In the genomic region with DNA sequence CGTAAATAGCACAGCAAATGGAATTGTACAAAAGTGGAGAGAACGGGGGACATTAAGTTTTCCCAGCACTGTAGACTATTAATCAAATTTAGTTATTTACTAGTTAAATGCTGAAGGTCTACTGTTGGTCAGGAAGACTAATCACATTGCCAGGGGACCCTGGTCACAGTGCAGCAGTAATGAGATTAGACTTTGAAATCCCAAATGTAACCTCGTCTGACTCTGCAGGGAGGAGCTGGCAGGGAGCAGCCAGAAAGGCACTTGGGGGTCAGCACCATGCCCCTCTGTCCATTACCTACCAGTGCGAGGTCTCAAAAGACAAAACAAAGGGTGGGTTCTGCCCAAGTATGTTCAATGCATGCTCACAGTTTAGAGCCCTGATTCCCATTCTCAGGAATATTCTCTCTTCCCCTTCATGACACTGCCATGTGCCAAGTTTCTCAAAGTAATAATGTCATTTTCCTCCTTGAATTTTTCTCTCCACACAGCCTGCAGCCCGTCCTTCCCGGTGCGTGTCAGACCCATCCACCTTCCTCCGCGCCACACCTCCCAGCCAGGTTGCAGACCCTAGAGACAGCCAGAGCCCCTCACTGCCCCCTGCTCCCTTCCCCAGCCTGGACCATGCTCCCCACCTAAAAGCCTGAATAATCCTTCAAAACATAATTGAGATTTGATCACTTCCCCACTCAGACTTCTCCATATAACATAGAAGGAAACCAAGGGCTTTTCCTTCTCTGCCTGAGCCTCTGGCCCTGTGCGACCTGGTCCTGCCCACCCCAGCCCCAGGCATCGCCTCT, we compare ENCODE assay signal across 2 cellular contexts.
TF ChIP-seq lines count a peak whose summit lies in the region.

No MANE protein-coding gene starts in this region.

TF ChIP-seq in SK-N-SH, 30 proteins besides CTCF, POLR2A, EP300 and RAD21 (continued from another document):
- TF ChIP-seq, protein P1, sequence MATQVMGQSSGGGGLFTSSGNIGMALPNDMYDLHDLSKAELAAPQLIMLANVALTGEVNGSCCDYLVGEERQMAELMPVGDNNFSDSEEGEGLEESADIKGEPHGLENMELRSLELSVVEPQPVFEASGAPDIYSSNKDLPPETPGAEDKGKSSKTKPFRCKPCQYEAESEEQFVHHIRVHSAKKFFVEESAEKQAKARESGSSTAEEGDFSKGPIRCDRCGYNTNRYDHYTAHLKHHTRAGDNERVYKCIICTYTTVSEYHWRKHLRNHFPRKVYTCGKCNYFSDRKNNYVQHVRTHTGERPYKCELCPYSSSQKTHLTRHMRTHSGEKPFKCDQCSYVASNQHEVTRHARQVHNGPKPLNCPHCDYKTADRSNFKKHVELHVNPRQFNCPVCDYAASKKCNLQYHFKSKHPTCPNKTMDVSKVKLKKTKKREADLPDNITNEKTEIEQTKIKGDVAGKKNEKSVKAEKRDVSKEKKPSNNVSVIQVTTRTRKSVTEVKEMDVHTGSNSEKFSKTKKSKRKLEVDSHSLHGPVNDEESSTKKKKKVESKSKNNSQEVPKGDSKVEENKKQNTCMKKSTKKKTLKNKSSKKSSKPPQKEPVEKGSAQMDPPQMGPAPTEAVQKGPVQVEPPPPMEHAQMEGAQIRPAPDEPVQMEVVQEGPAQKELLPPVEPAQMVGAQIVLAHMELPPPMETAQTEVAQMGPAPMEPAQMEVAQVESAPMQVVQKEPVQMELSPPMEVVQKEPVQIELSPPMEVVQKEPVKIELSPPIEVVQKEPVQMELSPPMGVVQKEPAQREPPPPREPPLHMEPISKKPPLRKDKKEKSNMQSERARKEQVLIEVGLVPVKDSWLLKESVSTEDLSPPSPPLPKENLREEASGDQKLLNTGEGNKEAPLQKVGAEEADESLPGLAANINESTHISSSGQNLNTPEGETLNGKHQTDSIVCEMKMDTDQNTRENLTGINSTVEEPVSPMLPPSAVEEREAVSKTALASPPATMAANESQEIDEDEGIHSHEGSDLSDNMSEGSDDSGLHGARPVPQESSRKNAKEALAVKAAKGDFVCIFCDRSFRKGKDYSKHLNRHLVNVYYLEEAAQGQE (IDR thresholded peaks at IDR 0.05; ENCODE audit: low read depth, low read length): no peak
- TF ChIP-seq GABPA (IDR thresholded peaks at IDR 0.05; ENCODE audit: low read depth) (no peak), RFX5 (IDR thresholded peaks at IDR 0.05; ENCODE audit: low read length) (no peak), GATA2 (CRISPR knock-in tag; IDR thresholded peaks at IDR 0.05) (no peak), FOXM1 (IDR thresholded peaks at IDR 0.05; ENCODE audit: low read depth) (no peak), MXI1 (IDR thresholded peaks at IDR 0.05; ENCODE audit: low read depth, low read length) (no peak), SMC3 (IDR thresholded peaks at IDR 0.05; ENCODE audit: low read depth, low read length) (no peak), MEF2A (IDR thresholded peaks at IDR 0.05; ENCODE audit: borderline replicate concordance, low read depth) (no peak), POLR2AphosphoS5 (IDR thresholded peaks at IDR 0.05; ENCODE audit: low read depth, low read length) (no peak), RCOR1 (IDR thresholded peaks at IDR 0.05; ENCODE audit: low read length) (no peak), NRF1 (IDR thresholded peaks at IDR 0.05; ENCODE audit: low read depth, low read length) (no peak), NFIC (IDR thresholded peaks at IDR 0.05; ENCODE audit: borderline replicate concordance) (no peak), TAF1 (IDR thresholded peaks at IDR 0.05; ENCODE audit: borderline replicate concordance, low read depth, low read length) (no peak)
- TF ChIP-seq, protein P2, sequence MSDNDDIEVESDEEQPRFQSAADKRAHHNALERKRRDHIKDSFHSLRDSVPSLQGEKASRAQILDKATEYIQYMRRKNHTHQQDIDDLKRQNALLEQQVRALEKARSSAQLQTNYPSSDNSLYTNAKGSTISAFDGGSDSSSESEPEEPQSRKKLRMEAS (IDR thresholded peaks at IDR 0.05; ENCODE audit: low read depth): no peak
- TF ChIP-seq, protein P3, sequence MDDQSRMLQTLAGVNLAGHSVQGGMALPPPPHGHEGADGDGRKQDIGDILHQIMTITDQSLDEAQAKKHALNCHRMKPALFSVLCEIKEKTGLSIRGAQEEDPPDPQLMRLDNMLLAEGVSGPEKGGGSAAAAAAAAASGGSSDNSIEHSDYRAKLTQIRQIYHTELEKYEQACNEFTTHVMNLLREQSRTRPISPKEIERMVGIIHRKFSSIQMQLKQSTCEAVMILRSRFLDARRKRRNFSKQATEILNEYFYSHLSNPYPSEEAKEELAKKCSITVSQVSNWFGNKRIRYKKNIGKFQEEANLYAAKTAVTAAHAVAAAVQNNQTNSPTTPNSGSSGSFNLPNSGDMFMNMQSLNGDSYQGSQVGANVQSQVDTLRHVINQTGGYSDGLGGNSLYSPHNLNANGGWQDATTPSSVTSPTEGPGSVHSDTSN (IDR thresholded peaks at IDR 0.05): no peak
- TF ChIP-seq, protein P4, sequence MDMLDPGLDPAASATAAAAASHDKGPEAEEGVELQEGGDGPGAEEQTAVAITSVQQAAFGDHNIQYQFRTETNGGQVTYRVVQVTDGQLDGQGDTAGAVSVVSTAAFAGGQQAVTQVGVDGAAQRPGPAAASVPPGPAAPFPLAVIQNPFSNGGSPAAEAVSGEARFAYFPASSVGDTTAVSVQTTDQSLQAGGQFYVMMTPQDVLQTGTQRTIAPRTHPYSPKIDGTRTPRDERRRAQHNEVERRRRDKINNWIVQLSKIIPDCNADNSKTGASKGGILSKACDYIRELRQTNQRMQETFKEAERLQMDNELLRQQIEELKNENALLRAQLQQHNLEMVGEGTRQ (IDR thresholded peaks at IDR 0.05; ENCODE audit: borderline replicate concordance, low read depth, low read length): no peak

TF ChIP-seq in SK-N-SH treated with all-trans-retinoic acid at 6 μM for 48 hours, 23 proteins besides CTCF, POLR2A, EP300 and RAD21 (continued from another document):
- TF ChIP-seq, protein P5, sequence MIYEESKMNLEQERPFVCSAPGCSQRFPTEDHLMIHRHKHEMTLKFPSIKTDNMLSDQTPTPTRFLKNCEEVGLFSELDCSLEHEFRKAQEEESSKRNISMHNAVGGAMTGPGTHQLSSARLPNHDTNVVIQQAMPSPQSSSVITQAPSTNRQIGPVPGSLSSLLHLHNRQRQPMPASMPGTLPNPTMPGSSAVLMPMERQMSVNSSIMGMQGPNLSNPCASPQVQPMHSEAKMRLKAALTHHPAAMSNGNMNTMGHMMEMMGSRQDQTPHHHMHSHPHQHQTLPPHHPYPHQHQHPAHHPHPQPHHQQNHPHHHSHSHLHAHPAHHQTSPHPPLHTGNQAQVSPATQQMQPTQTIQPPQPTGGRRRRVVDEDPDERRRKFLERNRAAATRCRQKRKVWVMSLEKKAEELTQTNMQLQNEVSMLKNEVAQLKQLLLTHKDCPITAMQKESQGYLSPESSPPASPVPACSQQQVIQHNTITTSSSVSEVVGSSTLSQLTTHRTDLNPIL (CRISPR knock-in tag; IDR thresholded peaks at IDR 0.05; ENCODE audit: low read depth): no peak
- TF ChIP-seq ZFP3 (CRISPR knock-in tag; IDR thresholded peaks at IDR 0.05) (no peak), OSR1 (CRISPR knock-in tag; IDR thresholded peaks at IDR 0.05) (no peak), TCF4 (CRISPR knock-in tag; IDR thresholded peaks at IDR 0.05; ENCODE audit: borderline replicate concordance) (no peak), TOX (CRISPR knock-in tag; IDR thresholded peaks at IDR 0.05; ENCODE audit: borderline replicate concordance) (no peak), ARNTL (CRISPR knock-in tag; IDR thresholded peaks at IDR 0.05; ENCODE audit: borderline replicate concordance, low read depth) (no peak), ZFP30 (CRISPR knock-in tag; IDR thresholded peaks at IDR 0.05) (no peak), RARB (CRISPR knock-in tag; IDR thresholded peaks at IDR 0.05) (no peak), CSDC2 (CRISPR knock-in tag; IDR thresholded peaks at IDR 0.05) (no peak), ZNF8 (CRISPR knock-in tag; IDR thresholded peaks at IDR 0.05) (no peak), ZNF565 (CRISPR knock-in tag; conservative IDR thresholded peaks at IDR 0.05; ENCODE audit: low read depth) (no peak)
- TF ChIP-seq, protein P6, sequence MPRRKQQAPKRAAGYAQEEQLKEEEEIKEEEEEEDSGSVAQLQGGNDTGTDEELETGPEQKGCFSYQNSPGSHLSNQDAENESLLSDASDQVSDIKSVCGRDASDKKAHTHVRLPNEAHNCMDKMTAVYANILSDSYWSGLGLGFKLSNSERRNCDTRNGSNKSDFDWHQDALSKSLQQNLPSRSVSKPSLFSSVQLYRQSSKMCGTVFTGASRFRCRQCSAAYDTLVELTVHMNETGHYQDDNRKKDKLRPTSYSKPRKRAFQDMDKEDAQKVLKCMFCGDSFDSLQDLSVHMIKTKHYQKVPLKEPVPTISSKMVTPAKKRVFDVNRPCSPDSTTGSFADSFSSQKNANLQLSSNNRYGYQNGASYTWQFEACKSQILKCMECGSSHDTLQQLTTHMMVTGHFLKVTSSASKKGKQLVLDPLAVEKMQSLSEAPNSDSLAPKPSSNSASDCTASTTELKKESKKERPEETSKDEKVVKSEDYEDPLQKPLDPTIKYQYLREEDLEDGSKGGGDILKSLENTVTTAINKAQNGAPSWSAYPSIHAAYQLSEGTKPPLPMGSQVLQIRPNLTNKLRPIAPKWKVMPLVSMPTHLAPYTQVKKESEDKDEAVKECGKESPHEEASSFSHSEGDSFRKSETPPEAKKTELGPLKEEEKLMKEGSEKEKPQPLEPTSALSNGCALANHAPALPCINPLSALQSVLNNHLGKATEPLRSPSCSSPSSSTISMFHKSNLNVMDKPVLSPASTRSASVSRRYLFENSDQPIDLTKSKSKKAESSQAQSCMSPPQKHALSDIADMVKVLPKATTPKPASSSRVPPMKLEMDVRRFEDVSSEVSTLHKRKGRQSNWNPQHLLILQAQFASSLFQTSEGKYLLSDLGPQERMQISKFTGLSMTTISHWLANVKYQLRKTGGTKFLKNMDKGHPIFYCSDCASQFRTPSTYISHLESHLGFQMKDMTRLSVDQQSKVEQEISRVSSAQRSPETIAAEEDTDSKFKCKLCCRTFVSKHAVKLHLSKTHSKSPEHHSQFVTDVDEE (CRISPR knock-in tag; IDR thresholded peaks at IDR 0.05): no peak
- TF ChIP-seq, protein P7, sequence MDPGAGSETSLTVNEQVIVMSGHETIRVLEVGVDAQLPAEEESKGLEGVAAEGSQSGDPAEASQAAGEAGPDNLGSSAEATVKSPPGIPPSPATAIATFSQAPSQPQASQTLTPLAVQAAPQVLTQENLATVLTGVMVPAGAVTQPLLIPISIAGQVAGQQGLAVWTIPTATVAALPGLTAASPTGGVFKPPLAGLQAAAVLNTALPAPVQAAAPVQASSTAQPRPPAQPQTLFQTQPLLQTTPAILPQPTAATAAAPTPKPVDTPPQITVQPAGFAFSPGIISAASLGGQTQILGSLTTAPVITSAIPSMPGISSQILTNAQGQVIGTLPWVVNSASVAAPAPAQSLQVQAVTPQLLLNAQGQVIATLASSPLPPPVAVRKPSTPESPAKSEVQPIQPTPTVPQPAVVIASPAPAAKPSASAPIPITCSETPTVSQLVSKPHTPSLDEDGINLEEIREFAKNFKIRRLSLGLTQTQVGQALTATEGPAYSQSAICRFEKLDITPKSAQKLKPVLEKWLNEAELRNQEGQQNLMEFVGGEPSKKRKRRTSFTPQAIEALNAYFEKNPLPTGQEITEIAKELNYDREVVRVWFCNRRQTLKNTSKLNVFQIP (CRISPR knock-in tag; IDR thresholded peaks at IDR 0.05; ENCODE audit: borderline replicate concordance, low read depth): no peak
- TF ChIP-seq, protein P8, sequence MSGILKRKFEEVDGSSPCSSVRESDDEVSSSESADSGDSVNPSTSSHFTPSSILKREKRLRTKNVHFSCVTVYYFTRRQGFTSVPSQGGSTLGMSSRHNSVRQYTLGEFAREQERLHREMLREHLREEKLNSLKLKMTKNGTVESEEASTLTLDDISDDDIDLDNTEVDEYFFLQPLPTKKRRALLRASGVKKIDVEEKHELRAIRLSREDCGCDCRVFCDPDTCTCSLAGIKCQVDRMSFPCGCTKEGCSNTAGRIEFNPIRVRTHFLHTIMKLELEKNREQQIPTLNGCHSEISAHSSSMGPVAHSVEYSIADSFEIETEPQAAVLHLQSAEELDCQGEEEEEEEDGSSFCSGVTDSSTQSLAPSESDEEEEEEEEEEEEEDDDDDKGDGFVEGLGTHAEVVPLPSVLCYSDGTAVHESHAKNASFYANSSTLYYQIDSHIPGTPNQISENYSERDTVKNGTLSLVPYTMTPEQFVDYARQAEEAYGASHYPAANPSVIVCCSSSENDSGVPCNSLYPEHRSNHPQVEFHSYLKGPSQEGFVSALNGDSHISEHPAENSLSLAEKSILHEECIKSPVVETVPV (CRISPR knock-in tag; IDR thresholded peaks at IDR 0.05): no peak
